19 cellular contexts compared by ENCODE assay signal in the genomic region with DNA sequence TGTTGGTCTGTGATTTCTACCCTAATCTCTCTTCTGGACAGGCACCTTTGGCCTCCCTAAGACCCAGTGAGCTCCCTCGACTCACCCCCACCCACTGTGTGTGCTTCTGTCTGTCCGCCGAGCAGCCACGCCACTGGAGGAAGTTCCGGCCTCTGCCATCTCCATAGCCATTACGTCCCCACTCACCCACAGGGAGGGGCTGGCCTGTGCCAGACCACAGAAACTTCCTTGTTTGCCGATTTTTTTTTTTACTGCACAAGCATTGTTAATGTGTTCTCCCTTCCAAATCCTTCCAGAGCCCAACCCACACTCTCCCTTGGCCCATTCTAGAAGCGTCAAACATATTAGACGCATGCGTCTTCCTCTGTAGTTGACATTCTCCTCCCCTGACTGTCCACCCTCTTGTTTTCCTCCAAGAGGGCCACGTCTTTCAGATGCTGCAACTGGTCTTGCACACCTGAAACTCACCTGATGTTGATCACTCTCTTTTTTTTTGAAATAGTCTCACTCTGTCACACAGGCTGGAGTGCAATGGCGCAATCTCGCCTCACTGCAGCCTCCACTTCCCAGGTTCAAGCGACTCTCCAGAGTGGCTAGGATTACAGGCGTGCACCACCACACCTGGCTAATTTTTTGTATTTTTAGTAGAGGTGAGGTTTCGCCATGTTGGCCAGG.
A peak's percentile ranks its signal among the peaks of the same experiment; 100 is the strongest.
DNase-seq lines count a peak whose midpoint lies in the region; ATAC-seq and TF ChIP-seq lines count a peak whose summit lies in the region.
"Had no signal": no experiment of that assay in that cellular context is flagged by ENCODE, and none has a peak within 500 bp of the region (broad histone marks: within the 10 kb centered on the region; RNA-seq: fewer than 3 reads in every experiment).

No MANE protein-coding gene starts in this region.

- H3K36me3 ChIP-seq in upper lobe of right lung, result peaks cover under 1% of the 10 kb centered on the region
- H3K36me3 ChIP-seq: SJSA1, WERI-Rb-1 had no signal

- H3K9me3 Mint-ChIP-seq in activated naive CD4-positive, alpha-beta T cell treated with anti-CD3 and anti-CD28 coated beads for 36 hours, result no peaks in the 10 kb centered on the region
- H3K9me3 Mint-ChIP-seq: activated naive CD8-positive, alpha-beta T cell treated with anti-CD3 and anti-CD28 coated beads, Interleukin-2, amount 50 U/mL, for 24 hours had no signal

- CTCF ChIA-PET in activated naive CD4-positive, alpha-beta T cell treated with anti-CD3 and anti-CD28 coated beads for 36 hours (lab: Charles Lee), result no interaction called here

- peaks cover 12% of the 10 kb centered on the region for H3K36me3 Mint-ChIP-seq in activated naive CD4-positive, alpha-beta T cell treated with anti-CD3 and anti-CD28 coated beads for 36 hours (ENCODE audit: low read depth)

- no peaks in the 10 kb centered on the region for H3K4me1 ChIP-seq in upper lobe of right lung
- H3K4me1 ChIP-seq: Caco-2, sigmoid colon had no signal

- no peak overlapping the region for H3K4me3 Mint-ChIP-seq in activated naive CD4-positive, alpha-beta T cell treated with anti-CD3 and anti-CD28 coated beads for 36 hours
- H3K4me3 Mint-ChIP-seq: activated naive CD8-positive, alpha-beta T cell treated with anti-CD3 and anti-CD28 coated beads, Interleukin-2, amount 50 U/mL, for 24 hours had no signal

- H3K4me3 ChIP-seq in upper lobe of right lung, result no peak overlapping the region
- H3K4me3 ChIP-seq: coronary artery, sigmoid colon, SJSA1 had no signal

- intact Hi-C loops in activated naive CD4-positive, alpha-beta T cell treated with anti-CD3 and anti-CD28 coated beads for 36 hours (cut with micrococcal nuclease), result no loop called here
- intact Hi-C loops in Right ventricle myocardium superior (cut with DNase I) (no loop called here), upper lobe of right lung (cut with DNase I) (no loop called here)

- TF ChIP-seq CTCF in upper lobe of right lung (IDR thresholded peaks at IDR 0.05), result no peak

- no peaks in the 10 kb centered on the region for H3K4me1 Mint-ChIP-seq in activated naive CD4-positive, alpha-beta T cell treated with anti-CD3 and anti-CD28 coated beads for 36 hours (ENCODE audit: low read depth)

- DNase-seq in activated naive CD4-positive, alpha-beta T cell treated with anti-CD3 and anti-CD28 coated beads for 36 hours, result no peak
- no peak for DNase-seq in activated naive CD4-positive, alpha-beta T cell treated with Interleukin-2 at 50 U/mL for 16 hours
- DNase-seq in Right ventricle myocardium superior (peak; percentile 59), mucosa of gallbladder (ENCODE audit: low spot score) (peak; percentile 47), upper lobe of right lung (peak; percentile 83), NCI-H510A treated with DMSO at 0.1 percent for 48 hours (lab: John Stamatoyannopoulos, UW) (no peak)
- DNase-seq: 8988T; activated naive CD8-positive, alpha-beta T cell treated with anti-CD3 and anti-CD28 coated beads, Interleukin-2, amount 50 U/mL, for 24 hours; Caco-2; GF-D8; MM.1S; sigmoid colon; stimulated activated naive CD4-positive, alpha-beta T cell; WERI-Rb-1 had no signal

- ATAC-seq in Right ventricle myocardium superior (ENCODE audit: poor library complexity), result peak; percentile 46
- peak; percentile 90 for ATAC-seq in upper lobe of right lung
- ATAC-seq in GM18517 (IDR thresholded peaks at IDR 0.05; ENCODE audit: unreplicated experiment), result no peak
- ATAC-seq in HG03342 (IDR thresholded peaks at IDR 0.05; ENCODE audit: unreplicated experiment), result no peak
- ATAC-seq: activated naive CD8-positive, alpha-beta T cell treated with anti-CD3 and anti-CD28 coated beads, Interleukin-2, amount 50 U/mL, for 24 hours; HCT116 had no signal

- H3K27ac ChIP-seq in upper lobe of right lung, result peak overlapping the region; percentile 75
- H3K27ac ChIP-seq: coronary artery, sigmoid colon, SJSA1, WERI-Rb-1 had no signal

- H3K27ac Mint-ChIP-seq in activated naive CD4-positive, alpha-beta T cell treated with anti-CD3 and anti-CD28 coated beads for 36 hours, result peak overlapping the region; percentile 48
- H3K27ac Mint-ChIP-seq: activated naive CD8-positive, alpha-beta T cell treated with anti-CD3 and anti-CD28 coated beads, Interleukin-2, amount 50 U/mL, for 24 hours had no signal

- H3K27me3 ChIP-seq in upper lobe of right lung, result no peaks in the 10 kb centered on the region
- H3K27me3 ChIP-seq: sigmoid colon, SJSA1 had no signal

- no peaks in the 10 kb centered on the region for H3K27me3 Mint-ChIP-seq in activated naive CD4-positive, alpha-beta T cell treated with anti-CD3 and anti-CD28 coated beads for 36 hours (ENCODE audit: low read depth)
- H3K27me3 Mint-ChIP-seq: activated naive CD8-positive, alpha-beta T cell treated with anti-CD3 and anti-CD28 coated beads, Interleukin-2, amount 50 U/mL, for 24 hours had no signal

- no peaks in the 10 kb centered on the region for H3K9me3 ChIP-seq in upper lobe of right lung
- H3K9me3 ChIP-seq: Caco-2, sigmoid colon, SJSA1 had no signal

Comparison
In these comparisons a context has a peak if more than half of its experiments do, and no peak if none do; other contexts are left out.
1. DNase-seq: peak in Right ventricle myocardium superior (single experiment), mucosa of gallbladder (single experiment) and upper lobe of right lung (single experiment); none in activated naive CD4-positive, alpha-beta T cell treated with anti-CD3 and anti-CD28 coated beads for 36 hours (single experiment), activated naive CD4-positive, alpha-beta T cell treated with Interleukin-2 at 50 U/mL for 16 hours (single experiment) and NCI-H510A treated with DMSO at 0.1 percent for 48 hours (single experiment).
2. ATAC-seq: peak in Right ventricle myocardium superior (single experiment) and upper lobe of right lung (single experiment); none in GM18517 (single experiment) and HG03342 (single experiment).